Comparison of ENCODE assay signal across 31 cellular contexts in the genomic region with DNA sequence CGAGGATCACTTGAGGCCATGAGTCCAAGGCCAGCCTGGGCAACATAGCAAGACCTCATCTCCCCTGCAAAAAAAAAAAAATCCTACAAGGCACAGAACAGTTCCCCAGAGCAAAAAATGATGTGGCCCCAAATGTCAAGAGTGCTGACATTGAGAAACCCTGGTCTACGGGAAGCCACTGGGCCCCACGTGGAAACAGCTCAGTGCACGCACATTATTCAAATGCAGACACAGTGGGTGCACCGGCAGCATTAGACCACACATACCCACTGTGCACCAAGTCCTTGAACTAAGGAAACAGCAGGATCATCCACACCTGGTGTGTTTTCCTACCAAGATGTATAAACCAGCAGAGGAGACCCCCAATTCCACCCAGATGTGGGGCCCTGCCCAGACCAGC.
"Had no signal": no experiment of that assay in that cellular context is flagged by ENCODE, and none has a peak within 500 bp of the region (broad histone marks: within the 10 kb centered on the region; RNA-seq: fewer than 3 reads in every experiment).

No MANE protein-coding gene starts in this region.

- ATAC-seq: activated CD4-positive, alpha-beta T cell treated with anti-CD3 and anti-CD28 coated beads for 36 hours; activated naive CD4-positive, alpha-beta T cell treated with anti-CD3 and anti-CD28 coated beads, Interleukin-2, amount 50 U/mL, for 72 hours; activated T-cell treated with anti-CD3 and anti-CD28 coated beads, Interleukin-2, amount 50 U/mL, for 72 hours; effector memory CD8-positive, alpha-beta T cell; gastroesophageal sphincter; heart right ventricle had no signal

- DNase-seq: activated CD4-positive, alpha-beta memory T cell treated with anti-CD3 and anti-CD28 coated beads, Interleukin-2, amount 10 ng/mL, durations not matched to agents 7 days and 5 days; activated CD4-positive, alpha-beta T cell treated with anti-CD3 and anti-CD28 coated beads for 36 hours; activated CD4-positive, alpha-beta T cell treated with anti-CD3 and anti-CD28 coated beads, Interleukin-2, amount 10 ng/mL, durations not matched to agents 7 days and 5 days; activated CD4-positive, alpha-beta T cell treated with anti-CD3 and anti-CD28 coated beads, Interleukin-2, amount 50 U/mL, for 4 hours; activated CD4-positive, CD25-positive, alpha-beta regulatory T cell; activated CD4-positive, CD25-positive, alpha-beta regulatory T cell treated with anti-CD3 and anti-CD28 coated beads, Interleukin-2, amount 50 U/mL, for 72 hours; activated CD8-positive, alpha-beta memory T cell treated with anti-CD3 and anti-CD28 coated beads, Interleukin-2, amount 50 U/mL, for 48 hours; activated gamma-delta T cell; activated naive CD4-positive, alpha-beta T cell; activated naive CD4-positive, alpha-beta T cell treated with anti-CD3 and anti-CD28 coated beads, Interleukin-2, amount 10 ng/mL, durations not matched to agents 7 days and 5 days; activated naive CD8-positive, alpha-beta T cell treated with anti-CD3 and anti-CD28 coated beads, Interleukin-2, amount 10 ng/mL, durations not matched to agents 7 days and 5 days; activated T-cell treated with anti-CD3 and anti-CD28 coated beads for 4 hours; activated T-cell treated with anti-CD3 and anti-CD28 coated beads, Interleukin-2, amount 50 U/mL, for 24 hours; activated T-cell treated with anti-CD3 and anti-CD28 coated beads, Interleukin-2, amount 50 U/mL, for 72 hours; effector CD4-positive, alpha-beta T cell; effector memory CD8-positive, alpha-beta T cell; esophagus squamous epithelium; foreskin melanocyte; heart right ventricle; T-helper 2 cell had no signal

- H3K9me3 ChIP-seq: ascending aorta, breast epithelium, esophagus squamous epithelium, gastroesophageal sphincter, heart right ventricle had no signal

- H3K27ac Mint-ChIP-seq: activated CD4-positive, alpha-beta memory T cell treated with anti-CD3 and anti-CD28 coated beads, Interleukin-2, amount 10 ng/mL, durations not matched to agents 7 days and 5 days; activated CD4-positive, alpha-beta T cell treated with anti-CD3 and anti-CD28 coated beads for 36 hours; activated naive CD4-positive, alpha-beta T cell treated with anti-CD3 and anti-CD28 coated beads, Interleukin-2, amount 10 ng/mL, durations not matched to agents 7 days and 5 days; activated naive CD4-positive, alpha-beta T cell treated with anti-CD3 and anti-CD28 coated beads, Interleukin-2, amount 50 U/mL, for 72 hours; activated naive CD8-positive, alpha-beta T cell treated with anti-CD3 and anti-CD28 coated beads, Interleukin-2, amount 10 ng/mL, durations not matched to agents 7 days and 5 days; activated T-cell treated with anti-CD3 and anti-CD28 coated beads, Interleukin-2, amount 50 U/mL, for 24 hours; activated T-cell treated with anti-CD3 and anti-CD28 coated beads, Interleukin-2, amount 50 U/mL, for 72 hours; brain; dendritic cell treated with granulocyte-macrophage colony-stimulating factor and Interleukin-4, amounts not matched to agents 40 ng/mL and 50 ng/mL, for 4 days; effector memory CD8-positive, alpha-beta T cell had no signal

- FAIRE-seq: endothelial cell of umbilical vein had no signal

- H3K4me1 ChIP-seq: ascending aorta, breast epithelium had no signal

- H3K27ac ChIP-seq: ascending aorta, breast epithelium, cardiac muscle cell, coronary artery, epithelial cell of prostate, esophagus squamous epithelium, gastroesophageal sphincter, heart right ventricle had no signal

- H3K4me3 ChIP-seq: ascending aorta, breast epithelium, cardiac muscle cell, coronary artery, esophagus squamous epithelium, gastroesophageal sphincter, heart right ventricle had no signal

- H3K36me3 ChIP-seq: ascending aorta, breast epithelium, cardiac muscle cell, esophagus squamous epithelium, gastroesophageal sphincter, heart right ventricle had no signal

- H3K27me3 Mint-ChIP-seq: activated CD4-positive, alpha-beta memory T cell treated with anti-CD3 and anti-CD28 coated beads, Interleukin-2, amount 10 ng/mL, durations not matched to agents 7 days and 5 days; activated CD4-positive, alpha-beta T cell treated with anti-CD3 and anti-CD28 coated beads for 36 hours; activated CD4-positive, alpha-beta T cell treated with anti-CD3 and anti-CD28 coated beads, Interleukin-2, amount 10 ng/mL, durations not matched to agents 7 days and 5 days; activated naive CD8-positive, alpha-beta T cell treated with anti-CD3 and anti-CD28 coated beads, Interleukin-2, amount 10 ng/mL, durations not matched to agents 7 days and 5 days; activated T-cell treated with anti-CD3 and anti-CD28 coated beads, Interleukin-2, amount 50 U/mL, for 24 hours; central memory CD8-positive, alpha-beta T cell; effector memory CD8-positive, alpha-beta T cell had no signal

- H3K27me3 ChIP-seq: ascending aorta, cardiac muscle cell, gastroesophageal sphincter had no signal

- H3K36me3 Mint-ChIP-seq: activated naive CD4-positive, alpha-beta T cell treated with anti-CD3 and anti-CD28 coated beads, Interleukin-2, amount 10 ng/mL, durations not matched to agents 7 days and 5 days; activated naive CD4-positive, alpha-beta T cell treated with anti-CD3 and anti-CD28 coated beads, Interleukin-2, amount 50 U/mL, for 72 hours; activated naive CD8-positive, alpha-beta T cell treated with anti-CD3 and anti-CD28 coated beads, Interleukin-2, amount 10 ng/mL, durations not matched to agents 7 days and 5 days; brain had no signal

- H3K9me3 Mint-ChIP-seq: activated CD4-positive, alpha-beta memory T cell treated with anti-CD3 and anti-CD28 coated beads, Interleukin-2, amount 10 ng/mL, durations not matched to agents 7 days and 5 days; activated CD4-positive, alpha-beta T cell treated with anti-CD3 and anti-CD28 coated beads, Interleukin-2, amount 10 ng/mL, durations not matched to agents 7 days and 5 days; activated naive CD4-positive, alpha-beta T cell treated with anti-CD3 and anti-CD28 coated beads, Interleukin-2, amount 10 ng/mL, durations not matched to agents 7 days and 5 days; activated naive CD4-positive, alpha-beta T cell treated with anti-CD3 and anti-CD28 coated beads, Interleukin-2, amount 50 U/mL, for 72 hours; activated naive CD8-positive, alpha-beta T cell treated with anti-CD3 and anti-CD28 coated beads, Interleukin-2, amount 10 ng/mL, durations not matched to agents 7 days and 5 days; activated T-cell treated with anti-CD3 and anti-CD28 coated beads, Interleukin-2, amount 50 U/mL, for 24 hours; activated T-cell treated with anti-CD3 and anti-CD28 coated beads, Interleukin-2, amount 50 U/mL, for 72 hours; central memory CD8-positive, alpha-beta T cell; dendritic cell treated with granulocyte-macrophage colony-stimulating factor and Interleukin-4, amounts not matched to agents 40 ng/mL and 50 ng/mL, for 4 days; effector memory CD8-positive, alpha-beta T cell had no signal

- H3K4me3 Mint-ChIP-seq: activated CD4-positive, alpha-beta memory T cell treated with anti-CD3 and anti-CD28 coated beads, Interleukin-2, amount 10 ng/mL, durations not matched to agents 7 days and 5 days; activated CD4-positive, alpha-beta T cell treated with anti-CD3 and anti-CD28 coated beads for 36 hours; activated CD4-positive, alpha-beta T cell treated with anti-CD3 and anti-CD28 coated beads, Interleukin-2, amount 10 ng/mL, durations not matched to agents 7 days and 5 days; activated naive CD4-positive, alpha-beta T cell treated with anti-CD3 and anti-CD28 coated beads, Interleukin-2, amount 10 ng/mL, durations not matched to agents 7 days and 5 days; activated naive CD8-positive, alpha-beta T cell treated with anti-CD3 and anti-CD28 coated beads, Interleukin-2, amount 10 ng/mL, durations not matched to agents 7 days and 5 days; activated T-cell treated with anti-CD3 and anti-CD28 coated beads, Interleukin-2, amount 50 U/mL, for 24 hours; activated T-cell treated with anti-CD3 and anti-CD28 coated beads, Interleukin-2, amount 50 U/mL, for 72 hours; brain; central memory CD8-positive, alpha-beta T cell; dendritic cell treated with granulocyte-macrophage colony-stimulating factor and Interleukin-4, amounts not matched to agents 40 ng/mL and 50 ng/mL, for 4 days; effector memory CD8-positive, alpha-beta T cell had no signal
